ENCODE assay signal across 8 cellular contexts in the genomic region with DNA sequence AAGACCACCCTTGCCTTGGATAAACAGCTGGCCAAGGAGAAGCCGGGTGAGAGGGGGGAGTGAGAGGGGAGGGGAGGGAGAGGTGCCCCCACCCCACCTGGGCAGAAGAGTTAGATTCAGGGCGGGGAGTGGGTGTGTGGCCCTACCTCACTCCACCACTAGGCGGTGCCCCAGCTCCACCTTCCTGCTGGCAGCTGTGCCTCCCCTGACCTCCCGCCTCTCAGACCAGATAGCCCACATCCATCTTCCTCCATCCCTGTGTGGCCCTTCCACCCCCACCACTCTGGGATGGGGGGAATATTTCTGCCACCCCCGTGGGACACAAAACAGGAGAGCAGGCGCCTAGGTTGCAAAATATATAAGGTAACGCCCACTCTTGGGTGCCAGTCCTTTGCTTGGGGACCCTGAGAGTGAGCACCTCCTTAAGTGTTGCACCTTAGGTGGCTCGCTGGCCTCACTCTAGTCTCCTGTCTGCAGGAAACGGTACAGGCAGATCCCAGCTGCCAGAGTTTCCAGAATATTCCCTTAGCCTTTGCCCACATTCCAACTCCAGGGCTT. TPM values are rescaled to one million over a fixed set of nuclear protein-coding genes. Genes with fewer than 3 reads are reported as not detected.
A peak's percentile ranks its signal among the peaks of the same experiment; 100 is the strongest.
DNase-seq lines count a peak whose midpoint lies in the region; ATAC-seq, FAIRE-seq and TF ChIP-seq lines count a peak whose summit lies in the region.

No MANE protein-coding gene starts in this region.

- no peak for ATAC-seq in GM18519 (IDR thresholded peaks at IDR 0.05; ENCODE audit: low FRiP score, unreplicated experiment)

- H3K27me3 Mint-ChIP-seq in T-helper 2 cell treated with Interferon-gamma antibody and Interleukin-4, amounts not matched to agents 5 μg/mL and 100 μg/mL, for 36 hours (ENCODE audit: low read depth) = no peaks in the 10 kb centered on the region
- H3K27me3 Mint-ChIP-seq in brain = no peaks in the 10 kb centered on the region

- no peak overlapping the region for H3K4me3 Mint-ChIP-seq in T-helper 2 cell treated with Interferon-gamma antibody and Interleukin-4, amounts not matched to agents 5 μg/mL and 100 μg/mL, for 36 hours
- H3K4me3 Mint-ChIP-seq in brain = no peak overlapping the region

- H3K36me3 Mint-ChIP-seq in T-helper 2 cell treated with Interferon-gamma antibody and Interleukin-4, amounts not matched to agents 5 μg/mL and 100 μg/mL, for 36 hours (ENCODE audit: low read depth) = peaks cover 13% of the 10 kb centered on the region
- H3K36me3 Mint-ChIP-seq in brain = peaks cover 39% of the 10 kb centered on the region

- no peaks in the 10 kb centered on the region for H3K4me1 Mint-ChIP-seq in T-helper 2 cell treated with Interferon-gamma antibody and Interleukin-4, amounts not matched to agents 5 μg/mL and 100 μg/mL, for 36 hours (ENCODE audit: low read depth)
- H3K4me1 Mint-ChIP-seq in brain = no peaks in the 10 kb centered on the region

- no peaks in the 10 kb centered on the region for H3K9me3 Mint-ChIP-seq in T-helper 2 cell treated with Interferon-gamma antibody and Interleukin-4, amounts not matched to agents 5 μg/mL and 100 μg/mL, for 36 hours
- H3K9me3 Mint-ChIP-seq in brain = no peaks in the 10 kb centered on the region

- DNase-seq in Caki2 (ENCODE audit: low read depth) = peak; percentile 44
- peak; percentile 71 for DNase-seq in HTR-8/SVneo (ENCODE audit: insufficient read length, low spot score)
- peak; percentile 23 for DNase-seq in T-helper 2 cell treated with Interferon-gamma antibody and Interleukin-4, amounts not matched to agents 5 μg/mL and 100 μg/mL, for 36 hours (ENCODE audit: low spot score)
- DNase-seq in kidney glomerular epithelial cell (lab: John Stamatoyannopoulos, UW) = peak; percentile 22
- peak; percentile 80 for DNase-seq in stimulated activated CD8-positive, alpha-beta memory T cell treated with anti-CD3 and anti-CD28 coated beads, Interleukin-4, amount 100 ng/mL, for 48 hours
- DNase-seq in NCI-H2107 (lab: John Stamatoyannopoulos, UW) = no peak

- FAIRE-seq in HTR-8/SVneo (lab: Jason Lieb, UNC) = peak; percentile 96

- in situ Hi-C loops in Caki2 (cut with HindIII; ENCODE audit: low pct_unique_long_range_greater_than_20kb, low sequenced_read_pairs) = no loop called here

- no peak overlapping the region for H3K27ac Mint-ChIP-seq in T-helper 2 cell treated with Interferon-gamma antibody and Interleukin-4, amounts not matched to agents 5 μg/mL and 100 μg/mL, for 36 hours
- no peak overlapping the region for H3K27ac Mint-ChIP-seq in brain

- peak; percentile 68 to 91 for TF ChIP-seq CTCF in brain (conservative IDR thresholded peaks at IDR 0.05)

RNA-seq across cellular contexts. Expression of a gene that starts 13.8 kb away (rescaled TPM):
- 7.4 and 12.4 TPM in 2 replicates for total RNA-seq in Caki2 (2014; rRNA removed; shearing (Covaris generic); ENCODE audit: low replicate concordance)
- polyA plus RNA-seq in brain (ENCODE audit: insufficient read depth, low read depth, low replicate concordance) = 21.0 TPM

RNA-seq across cellular contexts. Expression of a gene that starts 45.9 kb away (rescaled TPM):
- total RNA-seq in Caki2 (2014; rRNA removed; shearing (Covaris generic); ENCODE audit: low replicate concordance) = 535 and 553 TPM in 2 replicates
- polyA plus RNA-seq in brain (ENCODE audit: insufficient read depth, low read depth, low replicate concordance) = 421 TPM
